Comparison of ENCODE assay signal across 8 cellular contexts in the genomic region with DNA sequence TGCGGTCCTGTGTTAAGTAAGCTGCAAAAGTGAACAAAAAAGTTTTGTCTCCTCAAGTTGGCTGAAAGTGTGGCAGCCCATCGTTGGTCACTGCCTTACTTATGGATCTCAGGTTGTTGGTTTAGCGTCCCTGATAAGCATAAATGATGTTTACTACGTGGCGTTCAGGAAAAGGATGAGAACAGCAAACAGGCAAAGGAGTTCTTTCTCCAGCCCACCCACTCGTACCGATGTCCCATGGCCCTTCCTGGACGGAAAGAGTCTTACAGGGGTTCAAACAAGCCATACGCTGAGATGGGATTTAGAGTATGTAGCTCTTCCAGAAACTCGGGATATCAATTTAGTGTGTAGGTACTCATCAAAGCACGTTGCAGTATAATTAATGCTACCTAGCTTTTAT. TPM values are rescaled to one million over a fixed set of nuclear protein-coding genes. Genes with fewer than 3 reads are reported as not detected.
A peak's percentile ranks its signal among the peaks of the same experiment; 100 is the strongest.
DNase-seq lines count a peak whose midpoint lies in the region; ATAC-seq and TF ChIP-seq lines count a peak whose summit lies in the region.

No MANE protein-coding gene starts in this region.

- peaks cover 5% of the 10 kb centered on the region; the same call in 1 of the 2 replicates for H3K4me1 ChIP-seq in Caco-2
- no peaks in the 10 kb centered on the region for H3K4me1 ChIP-seq in colonic mucosa
- peaks cover 16% of the 10 kb centered on the region for H3K4me1 ChIP-seq in osteoblast (ENCODE audit: insufficient read depth, low read length)

- TF ChIP-seq CTCF in Caco-2 (IDR thresholded peaks at IDR 0.05; ENCODE audit: insufficient read depth in 1 of 2, low read depth in 1 of 2, low read length in 1 of 2, severe bottlenecking in 1 of 2, unreplicated experiment in 1 of 2) (no peak), colonic mucosa (IDR thresholded peaks at IDR 0.05) (no peak), osteoblast (IDR thresholded peaks at IDR 0.05; ENCODE audit: extremely low read depth, low read depth, low read length) (no peak)

- ATAC-seq in GM19351 (IDR thresholded peaks at IDR 0.05; ENCODE audit: unreplicated experiment), result no peak
- ATAC-seq in GM18505 (IDR thresholded peaks at IDR 0.05; ENCODE audit: unreplicated experiment), result no peak
- ATAC-seq in HG02870 (IDR thresholded peaks at IDR 0.05; ENCODE audit: unreplicated experiment), result no peak

- DNase-seq in Caco-2 (no peak), colonic mucosa (no peak), osteoblast (ENCODE audit: insufficient read length, low spot score, missing footprints) (peak; percentile 47), occipital lobe (lab: John Stamatoyannopoulos, UW) (no peak)

- peak overlapping the region; percentile 99 for H2AFZ ChIP-seq in osteoblast (ENCODE audit: low read length)

- no TSS peak for BruUV-seq in Caco-2 (replicated peaks; lab: Mats Ljungman, UMichigan)

- H4K20me1 ChIP-seq in osteoblast (ENCODE audit: insufficient read depth, low read length), result no peaks in the 10 kb centered on the region

- H3K27ac Mint-ChIP-seq in Caco-2 (ENCODE audit: unreplicated experiment), result no peak overlapping the region

- H3K27ac ChIP-seq in KOPT-K1 (ENCODE audit: low read depth, low read length, poor library complexity, severe bottlenecking) (peak overlapping the region; percentile 72), colonic mucosa (peak overlapping the region; percentile 85), osteoblast (ENCODE audit: low read depth, low read length) (peak overlapping the region; percentile 75)

- H3K9me3 Mint-ChIP-seq in Caco-2 (ENCODE audit: unreplicated experiment), result no peaks in the 10 kb centered on the region

- H3K27me3 Mint-ChIP-seq in Caco-2 (ENCODE audit: insufficient read depth, unreplicated experiment), result no peaks in the 10 kb centered on the region

- intact Hi-C loops in Caco-2 (cut with micrococcal nuclease; ENCODE audit: unreplicated experiment), result loop anchor here (5.0 kb wide), 1 partner anchor 165 kb away; no protein-coding TSS in a partner anchor
- intact Hi-C loops in colonic mucosa (cut with DNase I), result loop anchor here (5.0 kb wide), 1 partner anchor 55 kb away; no protein-coding TSS in a partner anchor

- H3K4me3 ChIP-seq in Caco-2 (ENCODE audit: low read depth, low read length), result peak overlapping the region; percentile 93
- peak overlapping the region; percentile 95 for H3K4me3 ChIP-seq in colonic mucosa
- H3K4me3 ChIP-seq in osteoblast (ENCODE audit: insufficient read depth, low read length), result peak overlapping the region; percentile 98

- H3K27me3 ChIP-seq in Caco-2 (replicated peaks; ENCODE audit: control insufficient read depth, insufficient read depth, low read length) (no peaks in the 10 kb centered on the region), colonic mucosa (no peaks in the 10 kb centered on the region), osteoblast (ENCODE audit: insufficient read depth, low read length) (no peaks in the 10 kb centered on the region)

- H3K4me2 ChIP-seq in osteoblast (ENCODE audit: insufficient read depth, low read length), result peak overlapping the region; percentile 86

- H3K36me3 Mint-ChIP-seq in Caco-2 (ENCODE audit: insufficient read depth, unreplicated experiment), result no peaks in the 10 kb centered on the region

- TF ChIP-seq POLR2A in GM18505 (IDR thresholded peaks at IDR 0.05; ENCODE audit: borderline replicate concordance, extremely low read depth, insufficient read depth, insufficient read length), result no peak

- H3K36me3 ChIP-seq in Caco-2 (ENCODE audit: control insufficient read depth, insufficient read depth, low read length), result no peaks in the 10 kb centered on the region
- H3K36me3 ChIP-seq in KOPT-K1 (ENCODE audit: insufficient read depth, low read length), result no peaks in the 10 kb centered on the region
- H3K36me3 ChIP-seq in colonic mucosa, result no peaks in the 10 kb centered on the region
- H3K36me3 ChIP-seq in osteoblast (ENCODE audit: insufficient read depth, low read length), result no peaks in the 10 kb centered on the region

- H3K9me3 ChIP-seq in Caco-2 (no peaks in the 10 kb centered on the region), KOPT-K1 (ENCODE audit: insufficient read depth, low read length, poor library complexity, severe bottlenecking) (peaks cover 18% of the 10 kb centered on the region), colonic mucosa (no peaks in the 10 kb centered on the region), osteoblast (ENCODE audit: low read depth, low read length) (no peaks in the 10 kb centered on the region)

- H3K4me1 Mint-ChIP-seq in Caco-2 (ENCODE audit: low read depth, unreplicated experiment), result peaks cover 7% of the 10 kb centered on the region

- H3K79me2 ChIP-seq in osteoblast (ENCODE audit: insufficient read depth, low read length), result peaks cover 43% of the 10 kb centered on the region

- H3K4me3 Mint-ChIP-seq in Caco-2 (ENCODE audit: unreplicated experiment), result peak overlapping the region; percentile 92

- CTCF ChIA-PET in Caco-2 (lab: Charles Lee), result no interaction called here

- POLR2A ChIA-PET in Caco-2 (lab: Charles Lee), result no interaction called here

- peak overlapping the region in 1 of 2 donors; percentile 68 for H3K9ac ChIP-seq in colonic mucosa (ENCODE audit: low read depth in 2 of 2, low read length in 2 of 2)

RNA-seq across cellular contexts. Expression of a gene that starts 0.5 kb away (rescaled TPM):
- 10.3 TPM in 2 replicates for total RNA-seq in Caco-2 (2022)
- 10 to 100 TPM; 21.5 to 47.6 TPM for total RNA-seq in colonic mucosa
- 17.0 and 17.7 TPM in 2 replicates for total RNA-seq in osteoblast
- 30.3 TPM for total RNA-seq in occipital lobe
